Comparison of ENCODE assay signal across 12 cellular contexts in genomic region chr6:124964764-124965105, GRCh38. TPM values are rescaled to one million over a fixed set of nuclear protein-coding genes. Genes with fewer than 3 reads are reported as not detected.
A peak's percentile ranks its signal among the peaks of the same experiment; 100 is the strongest.
DNase-seq lines count a peak whose midpoint lies in the region; ATAC-seq, FAIRE-seq and TF ChIP-seq lines count a peak whose summit lies in the region.
"Had no signal": no experiment of that assay in that cellular context is flagged by ENCODE, and none has a peak within 500 bp of the region (broad histone marks: within the 10 kb centered on the region; RNA-seq: fewer than 3 reads in every experiment).

No MANE protein-coding gene starts in this region.

- no peaks in the 10 kb centered on the region for H3K9me2 ChIP-seq in MM.1S (replicated peaks; ENCODE audit: insufficient read depth, low read length)

- DNase-seq in GM03348 (ENCODE audit: low spot score): peak; percentile 25
- DNase-seq in astrocyte (ENCODE audit: low read depth): peak; percentile 37
- no peak for DNase-seq in skeletal muscle cell (ENCODE audit: low read depth)
- DNase-seq in MM.1S: no peak
- DNase-seq in medulla oblongata (ENCODE audit: extremely low spot score): no peak
- DNase-seq: NCI-H774 had no signal

- peaks cover 5% of the 10 kb centered on the region for H3K36me3 Mint-ChIP-seq in astrocyte (ENCODE audit: low read depth, unreplicated experiment)
- H3K36me3 Mint-ChIP-seq: stimulated activated effector memory CD8-positive, alpha-beta T cell treated with anti-CD3 and anti-CD28 coated beads, Interleukin-12 subunit alpha, Interleukin-12 subunit beta, amount 100 ng/mL, for 72 hours had no signal

- H3K36me3 ChIP-seq in astrocyte (ENCODE audit: insufficient read depth, low read length): peaks cover 7% of the 10 kb centered on the region
- H3K36me3 ChIP-seq in iPS-18a (ENCODE audit: control insufficient read depth, low read depth, low read length): no peaks in the 10 kb centered on the region
- no peaks in the 10 kb centered on the region for H3K36me3 ChIP-seq in MM.1S (replicated peaks; ENCODE audit: insufficient read depth, low read length)

- H3K27ac Mint-ChIP-seq in astrocyte (ENCODE audit: unreplicated experiment): peak overlapping the region; percentile 48
- H3K27ac Mint-ChIP-seq: stimulated activated effector memory CD8-positive, alpha-beta T cell treated with anti-CD3 and anti-CD28 coated beads, Interleukin-12 subunit alpha, Interleukin-12 subunit beta, amount 100 ng/mL, for 72 hours had no signal

- peaks cover 84% of the 10 kb centered on the region for H3K79me2 ChIP-seq in astrocyte (ENCODE audit: insufficient read depth, low read length)
- no peaks in the 10 kb centered on the region for H3K79me2 ChIP-seq in MM.1S (ENCODE audit: low read length)

- H3K9ac ChIP-seq in astrocyte (ENCODE audit: low read length) (peak overlapping the region; percentile 94), iPS-18a (ENCODE audit: low read length) (no peak overlapping the region), MM.1S (ENCODE audit: low read length) (no peak overlapping the region)

- H3K9me3 Mint-ChIP-seq in astrocyte (ENCODE audit: unreplicated experiment): no peaks in the 10 kb centered on the region
- H3K9me3 Mint-ChIP-seq: stimulated activated effector memory CD8-positive, alpha-beta T cell treated with anti-CD3 and anti-CD28 coated beads, Interleukin-12 subunit alpha, Interleukin-12 subunit beta, amount 100 ng/mL, for 72 hours had no signal

- H3K4me2 ChIP-seq in astrocyte (ENCODE audit: low read length) (peak overlapping the region; percentile 88), MM.1S (ENCODE audit: low read depth, low read length) (no peak overlapping the region)

- peak overlapping the region; percentile 87 for H3K27ac ChIP-seq in astrocyte (ENCODE audit: low read depth, low read length)
- H3K27ac ChIP-seq in iPS-18a (ENCODE audit: low read length): no peak overlapping the region
- no peak overlapping the region for H3K27ac ChIP-seq in MM.1S (ENCODE audit: low read length)

- H3K27me3 ChIP-seq in astrocyte (ENCODE audit: insufficient read depth, low read length) (no peaks in the 10 kb centered on the region), iPS-18a (ENCODE audit: control insufficient read depth, insufficient read depth, low read length) (peaks cover 33% of the 10 kb centered on the region), MM.1S (replicated peaks; ENCODE audit: insufficient read depth, low read length) (no peaks in the 10 kb centered on the region)
- H3K27me3 ChIP-seq: body of pancreas had no signal

- H3K4me1 ChIP-seq in astrocyte (ENCODE audit: insufficient read depth, low read length) (peaks cover 37% of the 10 kb centered on the region), iPS-18a (ENCODE audit: control insufficient read depth, low read depth, low read length) (peaks cover 5% of the 10 kb centered on the region), MM.1S (ENCODE audit: low read length) (no peaks in the 10 kb centered on the region)

- no peaks in the 10 kb centered on the region for H3F3A ChIP-seq in MM.1S (ENCODE audit: insufficient read depth, low read length)

- H3K4me3 ChIP-seq in astrocyte (ENCODE audit: insufficient read depth, low read depth, low read length): peak overlapping the region; percentile 80
- H3K4me3 ChIP-seq in iPS-18a (ENCODE audit: low read length): peak overlapping the region; percentile 12
- H3K4me3 ChIP-seq in skeletal muscle cell (ENCODE audit: low read depth, low read length): peak overlapping the region; percentile 86
- no peak overlapping the region for H3K4me3 ChIP-seq in MM.1S (ENCODE audit: low read length)
- H3K4me3 ChIP-seq: body of pancreas had no signal

- no peak overlapping the region for H2AFZ ChIP-seq in astrocyte (ENCODE audit: low read depth, low read length)
- H2AFZ ChIP-seq in MM.1S (ENCODE audit: low read length): no peak overlapping the region

- FAIRE-seq in astrocyte (lab: Jason Lieb, UNC): peak; percentile 52

- no peak for ATAC-seq in HG03342 (IDR thresholded peaks at IDR 0.05; ENCODE audit: unreplicated experiment)
- no peak for ATAC-seq in HG03159 (IDR thresholded peaks at IDR 0.05; ENCODE audit: unreplicated experiment)
- ATAC-seq: activated CD4-positive, CD25-positive, alpha-beta regulatory T cell treated with anti-CD3 and anti-CD28 coated beads, Interleukin-2, amount 50 U/mL, for 24 hours; body of pancreas; stimulated activated effector memory CD8-positive, alpha-beta T cell treated with anti-CD3 and anti-CD28 coated beads, Interleukin-12 subunit alpha, Interleukin-12 subunit beta, amount 100 ng/mL, for 72 hours had no signal

- no peaks in the 10 kb centered on the region for H3K9me3 ChIP-seq in astrocyte (ENCODE audit: insufficient read depth, low read depth, low read length)
- H3K9me3 ChIP-seq in iPS-18a (ENCODE audit: control insufficient read depth, low read depth, low read length): no peaks in the 10 kb centered on the region
- no peaks in the 10 kb centered on the region for H3K9me3 ChIP-seq in MM.1S (replicated peaks; ENCODE audit: insufficient read depth, low read length)
- H3K9me3 ChIP-seq: body of pancreas had no signal

- H3K27me3 Mint-ChIP-seq in astrocyte (ENCODE audit: low read depth, unreplicated experiment): no peaks in the 10 kb centered on the region

- peaks cover 43% of the 10 kb centered on the region for H4K20me1 ChIP-seq in astrocyte (ENCODE audit: insufficient read depth, low read length)
- no peaks in the 10 kb centered on the region for H4K20me1 ChIP-seq in MM.1S (ENCODE audit: insufficient read depth, low read length)

- peaks cover 34% of the 10 kb centered on the region for H3K4me1 Mint-ChIP-seq in astrocyte (ENCODE audit: low read depth, unreplicated experiment)

- TF ChIP-seq CTCF in astrocyte (IDR thresholded peaks at IDR 0.05; ENCODE audit: insufficient read depth, low read depth, low read length) (no peak), MM.1S (IDR thresholded peaks at IDR 0.05; ENCODE audit: low read length) (no peak)

- H3K4me3 Mint-ChIP-seq in astrocyte (ENCODE audit: unreplicated experiment): peak overlapping the region; percentile 95
- H3K4me3 Mint-ChIP-seq: stimulated activated effector memory CD8-positive, alpha-beta T cell treated with anti-CD3 and anti-CD28 coated beads, Interleukin-12 subunit alpha, Interleukin-12 subunit beta, amount 100 ng/mL, for 72 hours had no signal

RNA-seq across cellular contexts. Expression of gene RNF217, which starts 2.5 kb away (rescaled TPM):
- total RNA-seq in astrocyte: 49.4 and 53.3 TPM in 2 replicates

Comparison
In these comparisons a context has a peak if more than half of its experiments do, and no peak if none do; other contexts are left out.
1. DNase-seq: peak in GM03348 (single experiment) and astrocyte (single experiment); none in skeletal muscle cell (single experiment), MM.1S (single experiment) and medulla oblongata (single experiment).